Comparison of ENCODE assay signal across 8 cellular contexts in genomic region chr1:176073524-176074157, GRCh38.
DNase-seq lines count a peak whose midpoint lies in the region; ATAC-seq and TF ChIP-seq lines count a peak whose summit lies in the region.

No MANE protein-coding gene starts in this region.

- H3K27ac Mint-ChIP-seq in Caco-2 (ENCODE audit: unreplicated experiment) = no peak overlapping the region

- BruUV-seq in Caco-2 (replicated peaks; lab: Mats Ljungman, UMichigan) = no TSS peak

- H3K36me3 ChIP-seq in Caco-2 (ENCODE audit: control insufficient read depth, insufficient read depth, low read length) (no peaks in the 10 kb centered on the region), MG63 (peaks cover 22% of the 10 kb centered on the region), colonic mucosa (no peaks in the 10 kb centered on the region), left lung (peaks cover 0 to 36% of the 10 kb centered on the region in 2 donors), upper lobe of left lung (peaks cover 0 to 3% (median 0%) of the 10 kb centered on the region in 4 donors)

- H3K9me3 Mint-ChIP-seq in Caco-2 (ENCODE audit: unreplicated experiment) = peaks cover 12% of the 10 kb centered on the region

- H3K27me3 Mint-ChIP-seq in Caco-2 (ENCODE audit: insufficient read depth, unreplicated experiment) = no peaks in the 10 kb centered on the region

- no peak overlapping the region for H3K9ac ChIP-seq in colonic mucosa (ENCODE audit: low read depth in 2 of 2, low read length in 2 of 2)

- H3K4me1 ChIP-seq in Caco-2 (peaks cover 20% of the 10 kb centered on the region), colonic mucosa (no peaks in the 10 kb centered on the region), left lung (no peaks in the 10 kb centered on the region), upper lobe of left lung (no peaks in the 10 kb centered on the region)

- H3K4me1 Mint-ChIP-seq in Caco-2 (ENCODE audit: low read depth, unreplicated experiment) = peaks cover 13% of the 10 kb centered on the region

- H3K4me3 ChIP-seq in Caco-2 (ENCODE audit: low read depth, low read length) = no peak overlapping the region
- no peak overlapping the region for H3K4me3 ChIP-seq in MG63
- H3K4me3 ChIP-seq in colonic mucosa = no peak overlapping the region
- H3K4me3 ChIP-seq in left lung = no peak overlapping the region
- no peak overlapping the region for H3K4me3 ChIP-seq in upper lobe of left lung

- TF ChIP-seq POLR2A in upper lobe of left lung (IDR thresholded peaks at IDR 0.05) = no peak

- DNase-seq in Caco-2 (peak; percentile 48 to 71), MG63 (peak; percentile 11), RPMI8226 (peak; percentile 73), colonic mucosa (peak; percentile 54), left lung (no peak), upper lobe of left lung (no peak)

- 49 to 50% methylated on average over 5 of the region's 5 CpGs for WGBS in upper lobe of left lung, 2 donors

- CTCF ChIA-PET in Caco-2 (lab: Charles Lee) = no interaction called here

- intact Hi-C loops in Caco-2 (cut with micrococcal nuclease; ENCODE audit: unreplicated experiment) (loop anchor here (1.0 to 10.0 kb wide), 5 partner anchors 15 to 921 kb away; no protein-coding TSS in a partner anchor), colonic mucosa (cut with DNase I) (loop anchor here (10.0 kb wide), 1 partner anchor 589 kb away; no protein-coding TSS in a partner anchor), left lung (cut with DNase I) (no loop called here)

- no peak for TF ChIP-seq EP300 in upper lobe of left lung (IDR thresholded peaks at IDR 0.05)

- no peak overlapping the region for H3K4me3 Mint-ChIP-seq in Caco-2 (ENCODE audit: unreplicated experiment)

- H3K9me3 ChIP-seq in Caco-2 (no peaks in the 10 kb centered on the region), MG63 (peaks cover 13% of the 10 kb centered on the region), colonic mucosa (no peaks in the 10 kb centered on the region), left lung (peaks cover 0 to 20% of the 10 kb centered on the region in 2 donors), upper lobe of left lung (peaks cover 0 to 8% (median 7%) of the 10 kb centered on the region in 4 donors)

- TF ChIP-seq CTCF in Caco-2 (IDR thresholded peaks at IDR 0.05; ENCODE audit: insufficient read depth in 1 of 2, low read depth in 1 of 2, low read length in 1 of 2, severe bottlenecking in 1 of 2, unreplicated experiment in 1 of 2) (peak; percentile 56 to 67), colonic mucosa (IDR thresholded peaks at IDR 0.05) (peak; percentile 56), left lung (IDR thresholded peaks at IDR 0.05) (peak; percentile 56 to 63), upper lobe of left lung (IDR thresholded peaks at IDR 0.05) (peak; percentile 43 to 63 (median 50))

- no peaks in the 10 kb centered on the region for H3K27me3 ChIP-seq in Caco-2 (replicated peaks; ENCODE audit: control insufficient read depth, insufficient read depth, low read length)
- H3K27me3 ChIP-seq in MG63 = no peaks in the 10 kb centered on the region
- no peaks in the 10 kb centered on the region for H3K27me3 ChIP-seq in colonic mucosa
- H3K27me3 ChIP-seq in left lung = no peaks in the 10 kb centered on the region
- no peaks in the 10 kb centered on the region for H3K27me3 ChIP-seq in upper lobe of left lung

- peaks cover 47% of the 10 kb centered on the region for H3K36me3 Mint-ChIP-seq in Caco-2 (ENCODE audit: insufficient read depth, unreplicated experiment)

- POLR2A ChIA-PET in Caco-2 (lab: Charles Lee) = no interaction called here

- H3K27ac ChIP-seq in colonic mucosa (no peak overlapping the region), left lung (no peak overlapping the region), upper lobe of left lung (no peak overlapping the region)

- ATAC-seq in GM19035 (IDR thresholded peaks at IDR 0.05; ENCODE audit: unreplicated experiment) = peak; percentile 68
- ATAC-seq in left lung = peak; percentile 77
- ATAC-seq in upper lobe of left lung (ENCODE audit: low FRiP score in 2 of 2) = peak in 1 of 2 donors; percentile 48
- no peak for ATAC-seq in GM21447 (IDR thresholded peaks at IDR 0.05; ENCODE audit: unreplicated experiment)

Comparison
In these comparisons a context has a peak if more than half of its experiments do, and no peak if none do; other contexts are left out.
1. DNase-seq: peak in Caco-2 (2 of 2), MG63 (single experiment), RPMI8226 (single experiment) and colonic mucosa (single experiment); none in left lung (0 of 2) and upper lobe of left lung (0 of 2).
2. intact Hi-C loops: an anchor here in Caco-2 (1.0 to 10.0 kb wide) and colonic mucosa (10.0 kb wide); none called in left lung.
3. Peak in every context shown above with its lines, with median percentiles within 50 percentile points of each other: CTCF ChIP-seq.